ENCODE assay signal across 25 cellular contexts in genomic region chr19:18802354-18802753, GRCh38. TPM values are rescaled to one million over a fixed set of nuclear protein-coding genes. Genes with fewer than 3 reads are reported as not detected.
DNase-seq lines count a peak whose midpoint lies in the region; ATAC-seq and TF ChIP-seq lines count a peak whose summit lies in the region.
"Had no signal": no experiment of that assay in that cellular context is flagged by ENCODE, and none has a peak within 500 bp of the region (broad histone marks: within the 10 kb centered on the region; RNA-seq: fewer than 3 reads in every experiment).

No MANE protein-coding gene starts in this region.

- H4K20me1 ChIP-seq in hepatocyte (ENCODE audit: insufficient read depth, poor library complexity, severe bottlenecking) = no peaks in the 10 kb centered on the region

- H3K9me3 ChIP-seq in hepatocyte (ENCODE audit: low read depth) = no peaks in the 10 kb centered on the region
- H3K9me3 ChIP-seq in Caco-2 = no peaks in the 10 kb centered on the region
- H3K9me3 ChIP-seq: adrenal gland, breast epithelium, colonic mucosa, mucosa of descending colon, tibial nerve had no signal

- no peaks in the 10 kb centered on the region for H3K27me3 Mint-ChIP-seq in Caco-2 (ENCODE audit: insufficient read depth, unreplicated experiment)
- peaks cover 2% of the 10 kb centered on the region for H3K27me3 Mint-ChIP-seq in T-helper 2 cell treated with Interferon-gamma antibody and Interleukin-4, amounts not matched to agents 5 μg/mL and 100 μg/mL, for 36 hours (ENCODE audit: low read depth)

- POLR2A ChIA-PET in GM10248 (lab: Yijun Ruan, JAX) = no interaction called here
- POLR2A ChIA-PET in Caco-2 (lab: Charles Lee) = no interaction called here

- no peaks in the 10 kb centered on the region for H3K79me2 ChIP-seq in hepatocyte

- 67% methylated on average over 11 of the region's 11 CpGs for WGBS in hepatocyte (ENCODE audit: low lambda C conversion rate, missing lambda C conversion rate)

- H3K27ac ChIP-seq in hepatocyte = no peak overlapping the region
- H3K27ac ChIP-seq: adrenal gland, breast epithelium, colonic mucosa, tibial nerve had no signal

- intact Hi-C loops in Caco-2 (cut with micrococcal nuclease; ENCODE audit: unreplicated experiment) = no loop called here

- no peaks in the 10 kb centered on the region for H3K4me1 Mint-ChIP-seq in Caco-2 (ENCODE audit: low read depth, unreplicated experiment)
- H3K4me1 Mint-ChIP-seq in T-helper 2 cell treated with Interferon-gamma antibody and Interleukin-4, amounts not matched to agents 5 μg/mL and 100 μg/mL, for 36 hours (ENCODE audit: low read depth) = no peaks in the 10 kb centered on the region
- H3K4me1 Mint-ChIP-seq: CD4-positive, alpha-beta memory T cell; neural crest cell had no signal

- no peaks in the 10 kb centered on the region for H3K9me2 ChIP-seq in hepatocyte (replicated peaks; ENCODE audit: insufficient read depth)

- H3K9me3 Mint-ChIP-seq in Caco-2 (ENCODE audit: unreplicated experiment) = no peaks in the 10 kb centered on the region
- H3K9me3 Mint-ChIP-seq in T-helper 2 cell treated with Interferon-gamma antibody and Interleukin-4, amounts not matched to agents 5 μg/mL and 100 μg/mL, for 36 hours = no peaks in the 10 kb centered on the region
- H3K9me3 Mint-ChIP-seq: neural crest cell had no signal

- H3K4me2 ChIP-seq in hepatocyte = no peak overlapping the region
- H3K4me2 ChIP-seq: smooth muscle cell had no signal

- H2AFZ ChIP-seq in hepatocyte = no peak overlapping the region

- H3K36me3 ChIP-seq in hepatocyte (replicated peaks; ENCODE audit: insufficient read depth, low read depth) (no peaks in the 10 kb centered on the region), Caco-2 (ENCODE audit: control insufficient read depth, insufficient read depth, low read length) (no peaks in the 10 kb centered on the region)
- H3K36me3 ChIP-seq: adrenal gland, breast epithelium, colonic mucosa, tibial nerve had no signal

- H3K27me3 ChIP-seq in hepatocyte = peaks cover 3% of the 10 kb centered on the region
- H3K27me3 ChIP-seq in Caco-2 (replicated peaks; ENCODE audit: control insufficient read depth, insufficient read depth, low read length) = no peaks in the 10 kb centered on the region
- H3K27me3 ChIP-seq: breast epithelium had no signal

- H3K36me3 Mint-ChIP-seq in Caco-2 (ENCODE audit: insufficient read depth, unreplicated experiment) = no peaks in the 10 kb centered on the region
- no peaks in the 10 kb centered on the region for H3K36me3 Mint-ChIP-seq in T-helper 2 cell treated with Interferon-gamma antibody and Interleukin-4, amounts not matched to agents 5 μg/mL and 100 μg/mL, for 36 hours (ENCODE audit: low read depth)
- H3K36me3 Mint-ChIP-seq: CD4-positive, alpha-beta memory T cell had no signal

- no peak overlapping the region for H3K4me3 Mint-ChIP-seq in Caco-2 (ENCODE audit: unreplicated experiment)
- H3K4me3 Mint-ChIP-seq in T-helper 2 cell treated with Interferon-gamma antibody and Interleukin-4, amounts not matched to agents 5 μg/mL and 100 μg/mL, for 36 hours = no peak overlapping the region
- H3K4me3 Mint-ChIP-seq: activated CD8-positive, alpha-beta T cell treated with anti-CD3 and anti-CD28 coated beads, Interleukin-2, amount 10 ng/mL, durations not matched to agents 7 days and 5 days; CD4-positive, alpha-beta memory T cell; neural crest cell had no signal

- ATAC-seq in HG02763 (IDR thresholded peaks at IDR 0.05; ENCODE audit: unreplicated experiment) = no peak
- ATAC-seq: activated CD8-positive, alpha-beta T cell treated with anti-CD3 and anti-CD28 coated beads, Interleukin-2, amount 10 ng/mL, durations not matched to agents 7 days and 5 days; mucosa of descending colon; PC-3; stimulated activated naive CD8-positive, alpha-beta T cell treated with anti-CD3 and anti-CD28 coated beads, Interleukin-15, Interleukin-2, amounts not matched to agents 100 U/mL and 50 U/mL, for 24 hours had no signal

- CTCF ChIA-PET in GM10248 (lab: Yijun Ruan, JAX) (no interaction called here), Caco-2 (lab: Charles Lee) (no interaction called here)

- no TSS peak for BruUV-seq in Caco-2 (replicated peaks; lab: Mats Ljungman, UMichigan)

- TF ChIP-seq CTCF in GM10248 (IDR thresholded peaks at IDR 0.05; ENCODE audit: control extremely low read depth, extremely low read depth, low read depth, missing control alignments) = no peak
- TF ChIP-seq CTCF in hepatocyte (IDR thresholded peaks at IDR 0.05; ENCODE audit: poor library complexity) = no peak
- no peak for TF ChIP-seq CTCF in Caco-2 (IDR thresholded peaks at IDR 0.05; ENCODE audit: insufficient read depth in 1 of 2, low read depth in 1 of 2, low read length in 1 of 2, severe bottlenecking in 1 of 2, unreplicated experiment in 1 of 2)

- H3K4me1 ChIP-seq in hepatocyte (ENCODE audit: insufficient read depth) (peaks cover 4% of the 10 kb centered on the region), Caco-2 (peaks cover 6% of the 10 kb centered on the region)
- H3K4me1 ChIP-seq: adrenal gland, breast epithelium, colonic mucosa, tibial nerve had no signal

- H3K27ac Mint-ChIP-seq in Caco-2 (ENCODE audit: unreplicated experiment) = no peak overlapping the region
- H3K27ac Mint-ChIP-seq in T-helper 2 cell treated with Interferon-gamma antibody and Interleukin-4, amounts not matched to agents 5 μg/mL and 100 μg/mL, for 36 hours = no peak overlapping the region
- H3K27ac Mint-ChIP-seq: activated CD8-positive, alpha-beta T cell treated with anti-CD3 and anti-CD28 coated beads, Interleukin-2, amount 10 ng/mL, durations not matched to agents 7 days and 5 days; CD4-positive, alpha-beta memory T cell had no signal

- DNase-seq in AG08395 (ENCODE audit: low spot score) (peak; percentile 2), GM10248 (ENCODE audit: extremely low spot score) (peak; percentile 4), NCI-H524 treated with DMSO at 0.1 percent for 48 hours (lab: John Stamatoyannopoulos, UW) (peak; percentile 27), hepatocyte (ENCODE audit: low spot score) (peak; percentile 4), Caco-2 (no peak), NCI-H187 treated with DMSO at 0.1 percent for 48 hours (lab: John Stamatoyannopoulos, UW) (no peak)
- DNase-seq in T-helper 2 cell treated with Interferon-gamma antibody and Interleukin-4, amounts not matched to agents 5 μg/mL and 100 μg/mL, for 36 hours (ENCODE audit: low spot score) = no peak
- DNase-seq: activated CD8-positive, alpha-beta T cell treated with anti-CD3 and anti-CD28 coated beads, Interleukin-2, amount 10 ng/mL, durations not matched to agents 7 days and 5 days; activated T-cell treated with anti-CD3 and anti-CD28 coated beads, Interleukin-2, amount 50 U/mL, for 1 hour; adrenal gland; CD4-positive, alpha-beta memory T cell; colonic mucosa; mucosa of descending colon; NCI-H1105; NCI-H526 treated with DMSO at 0.1 percent for 48 hours; PC-3; stimulated activated CD4-positive, alpha-beta T cell treated with anti-CD3 and anti-CD28 coated beads, Interleukin-2, amount 100 ng/mL, for 48 hours; stimulated activated naive CD8-positive, alpha-beta T cell treated with anti-CD3 and anti-CD28 coated beads, Interleukin-15, Interleukin-2, amounts not matched to agents 100 U/mL and 50 U/mL, for 24 hours; T-helper 2 cell had no signal

- no peak overlapping the region for H3K4me3 ChIP-seq in hepatocyte
- no peak overlapping the region for H3K4me3 ChIP-seq in Caco-2 (ENCODE audit: low read depth, low read length)
- H3K4me3 ChIP-seq: adrenal gland, breast epithelium, colonic mucosa, mucosa of descending colon, smooth muscle cell, tibial nerve had no signal

RNA-seq across cellular contexts. Expression of gene COMP, which starts 11.2 kb away (rescaled TPM):
- total RNA-seq in hepatocyte (2.8 and 3.0 TPM in 2 replicates), Caco-2 (2022) (0.14 and 0.16 TPM in 2 replicates)
- polyA plus RNA-seq in hepatocyte = 12.5 and 16.3 TPM in 2 replicates
- total RNA-seq: activated CD8-positive, alpha-beta T cell treated with anti-CD3 and anti-CD28 coated beads, Interleukin-2, amount 10 ng/mL, durations not matched to agents 7 days and 5 days; CD4-positive, alpha-beta memory T cell; LHCN-M2; neural crest cell had no signal
- polyA plus RNA-seq: CD4-positive, alpha-beta memory T cell had no signal

RNA-seq across cellular contexts. Expression of gene UPF1, which starts 29.4 kb away (rescaled TPM):
- total RNA-seq in hepatocyte (24.5 and 47.2 TPM in 2 replicates), Caco-2 (2022) (93.8 and 96.6 TPM in 2 replicates)
- polyA plus RNA-seq in hepatocyte = 22.2 and 27.0 TPM in 2 replicates

Comparison
In these comparisons a context has a peak if more than half of its experiments do, and no peak if none do; other contexts are left out.
1. DNase-seq: peak in AG08395 (single experiment), GM10248 (single experiment), NCI-H524 treated with DMSO at 0.1 percent for 48 hours (single experiment) and hepatocyte (single experiment); none in Caco-2 (0 of 2), NCI-H187 treated with DMSO at 0.1 percent for 48 hours (single experiment) and T-helper 2 cell treated with Interferon-gamma antibody and Interleukin-4, amounts not matched to agents 5 μg/mL and 100 μg/mL, for 36 hours (single experiment).